ENCODE assay signal across 21 cellular contexts in the genomic region with DNA sequence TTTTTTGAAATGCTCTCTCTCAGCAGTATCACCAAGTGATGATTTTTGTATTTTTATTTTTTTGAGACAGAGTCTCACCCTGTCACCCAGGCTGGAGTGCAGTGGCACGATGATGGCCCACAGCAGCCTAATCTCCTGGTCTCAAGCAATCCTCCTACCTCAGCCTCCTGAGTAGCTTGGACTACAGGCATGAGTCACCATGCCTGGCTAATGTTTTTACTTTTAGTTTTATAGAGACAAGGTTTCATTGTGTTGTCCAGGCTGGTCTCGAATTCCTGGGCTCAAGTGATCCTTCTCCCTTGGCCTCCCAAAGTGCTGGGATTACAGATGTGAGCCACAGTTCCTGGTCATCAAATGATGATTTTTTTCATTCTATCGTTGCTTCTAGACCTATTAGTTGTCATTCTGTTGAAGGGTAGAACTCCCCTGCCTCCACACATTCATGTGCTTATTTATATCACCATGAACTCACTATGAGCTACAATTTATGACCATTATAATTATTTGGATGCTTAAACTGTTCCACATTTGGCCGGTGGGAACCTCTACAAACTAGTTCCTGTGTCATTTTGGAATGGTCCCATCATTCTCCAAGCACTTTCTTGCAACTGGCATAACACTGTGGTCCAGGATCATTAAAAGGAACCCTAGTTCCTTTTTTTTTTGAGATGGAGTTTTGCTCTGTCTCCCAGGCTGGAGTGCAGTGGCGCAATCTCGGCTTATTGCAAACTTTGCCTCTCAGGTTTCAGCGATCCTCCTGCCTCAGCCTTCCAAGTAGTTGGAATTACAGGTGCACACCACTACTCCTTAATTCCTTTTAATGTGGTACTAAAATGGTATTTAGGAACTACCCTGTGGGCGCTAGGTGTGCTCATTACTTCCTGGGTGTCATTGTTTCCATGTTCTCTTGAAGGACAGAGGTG.
"Had no signal": no experiment of that assay in that cellular context is flagged by ENCODE, and none has a peak within 500 bp of the region (broad histone marks: within the 10 kb centered on the region; RNA-seq: fewer than 3 reads in every experiment).

No MANE protein-coding gene starts in this region.

- H3K4me3 ChIP-seq: cardiac muscle cell, esophagus squamous epithelium, heart left ventricle, mucosa of descending colon, prostate gland had no signal

- H3K27ac ChIP-seq: cardiac muscle cell, esophagus squamous epithelium, heart left ventricle, prostate gland, WERI-Rb-1 had no signal

- H3K4me1 ChIP-seq: esophagus squamous epithelium, prostate gland had no signal

- H3K4me1 Mint-ChIP-seq: activated CD4-positive, alpha-beta T cell treated with anti-CD3 and anti-CD28 coated beads for 36 hours; natural killer cell had no signal

- H3K27ac Mint-ChIP-seq: activated CD4-positive, alpha-beta T cell treated with anti-CD3 and anti-CD28 coated beads for 36 hours; activated CD8-positive, alpha-beta T cell treated with anti-CD3 and anti-CD28 coated beads for 36 hours; natural killer cell had no signal

- DNase-seq: activated CD4-positive, alpha-beta T cell treated with anti-CD3 and anti-CD28 coated beads for 36 hours; activated CD8-positive, alpha-beta memory T cell treated with anti-CD3 and anti-CD28 coated beads, Interleukin-2, amount 50 U/mL, for 4 hours; activated CD8-positive, alpha-beta T cell treated with anti-CD3 and anti-CD28 coated beads for 36 hours; activated naive CD4-positive, alpha-beta T cell treated with Interleukin-2 at 50 U/mL for 16 hours; esophagus squamous epithelium; foreskin melanocyte; heart left ventricle; mammary epithelial cell; mucosa of descending colon; natural killer cell; occipital lobe; stimulated activated CD4-positive, alpha-beta T cell treated with anti-CD3 and anti-CD28 coated beads, Interleukin-12 subunit alpha, Interleukin-12 subunit beta, amount 100 ng/mL, for 4 hours; stimulated activated naive CD4-positive, alpha-beta T cell; substantia nigra; T1000; trophoblast cell; WERI-Rb-1 had no signal

- H3K27me3 Mint-ChIP-seq: activated CD4-positive, alpha-beta T cell treated with anti-CD3 and anti-CD28 coated beads for 36 hours; activated CD8-positive, alpha-beta T cell treated with anti-CD3 and anti-CD28 coated beads for 36 hours had no signal

- H3K9me3 Mint-ChIP-seq: activated CD8-positive, alpha-beta T cell treated with anti-CD3 and anti-CD28 coated beads for 36 hours; activated T-helper 1 cell treated with anti-CD3 and anti-CD28 coated beads, Interleukin-12 subunit alpha, Interleukin-12 subunit beta, Interleukin-2, Interleukin-4 antibody, amounts not matched to agents 30 ng/mL and 10 ng/mL and 1 ng/mL, durations not matched to agents 14 hours and 24 hours and 36 hours; natural killer cell had no signal

- H3K4me3 Mint-ChIP-seq: activated CD4-positive, alpha-beta T cell treated with anti-CD3 and anti-CD28 coated beads for 36 hours; activated CD8-positive, alpha-beta T cell treated with anti-CD3 and anti-CD28 coated beads for 36 hours; activated T-helper 1 cell treated with anti-CD3 and anti-CD28 coated beads, Interleukin-12 subunit alpha, Interleukin-12 subunit beta, Interleukin-2, Interleukin-4 antibody, amounts not matched to agents 30 ng/mL and 10 ng/mL and 1 ng/mL, durations not matched to agents 14 hours and 24 hours and 36 hours; natural killer cell had no signal

- H3K36me3 ChIP-seq: prostate gland had no signal

- ATAC-seq: activated CD4-positive, alpha-beta T cell treated with anti-CD3 and anti-CD28 coated beads for 36 hours; activated CD8-positive, alpha-beta T cell treated with anti-CD3 and anti-CD28 coated beads for 36 hours; heart left ventricle; left lobe of liver; mucosa of descending colon; natural killer cell had no signal

- H3K9me3 ChIP-seq: esophagus squamous epithelium, heart left ventricle, mucosa of descending colon, prostate gland had no signal

- H3K27me3 ChIP-seq: cardiac muscle cell, esophagus squamous epithelium, heart left ventricle had no signal
